Comparison of ENCODE assay signal across 19 cellular contexts in genomic region chr4:14831447-14831846, GRCh38.
"Had no signal": no experiment of that assay in that cellular context is flagged by ENCODE, and none has a peak within 500 bp of the region (broad histone marks: within the 10 kb centered on the region; RNA-seq: fewer than 3 reads in every experiment).

No MANE protein-coding gene starts in this region.

- H3K4me3 Mint-ChIP-seq: activated CD4-positive, alpha-beta T cell treated with anti-CD3 and anti-CD28 coated beads, Interleukin-2, amount 10 ng/mL, durations not matched to agents 24 days and 14 days; activated naive CD8-positive, alpha-beta T cell; activated T-cell treated with anti-CD3 and anti-CD28 coated beads, Interleukin-2, amount 50 U/mL, for 72 hours; central memory CD8-positive, alpha-beta T cell; memory B cell; natural killer cell treated with Interleukin-12 subunit alpha and Interleukin-12 subunit beta and Interleukin-15 and Interleukin-18, amount 100 ng/mL, for 72 hours; stimulated activated naive B cell treated with anti-CD40 and anti-IgM and Interleukin-4, amounts not matched to agents 10 μg/mL and 1 μg/mL and 100 μg/mL, for 72 hours; T-helper 1 cell treated with Interleukin-12 subunit alpha and Interleukin-12 subunit beta and Interleukin-4 antibody, amounts not matched to agents 30 μg/mL and 1 μg/mL, for 36 hours; WTC11 had no signal

- H3K9me3 ChIP-seq: heart right ventricle, transverse colon had no signal

- H3K36me3 Mint-ChIP-seq: activated naive CD8-positive, alpha-beta T cell; memory B cell; natural killer cell treated with Interleukin-12 subunit alpha and Interleukin-12 subunit beta and Interleukin-15 and Interleukin-18, amount 100 ng/mL, for 72 hours; stimulated activated naive B cell treated with anti-CD40 and anti-IgM and Interleukin-4, amounts not matched to agents 10 μg/mL and 1 μg/mL and 100 μg/mL, for 72 hours; WTC11 had no signal

- H3K4me3 ChIP-seq: heart right ventricle, transverse colon had no signal

- ATAC-seq: activated T-cell treated with anti-CD3 and anti-CD28 coated beads, Interleukin-2, amount 50 U/mL, for 72 hours; heart right ventricle; left lobe of liver; stimulated activated naive B cell treated with anti-CD40 and anti-IgM and Interleukin-4, amounts not matched to agents 10 μg/mL and 1 μg/mL and 100 μg/mL, for 72 hours; WTC11 had no signal

- H3K4me1 Mint-ChIP-seq: central memory CD8-positive, alpha-beta T cell; memory B cell; WTC11 had no signal

- H3K9me3 Mint-ChIP-seq: activated T-cell treated with anti-CD3 and anti-CD28 coated beads, Interleukin-2, amount 50 U/mL, for 72 hours; central memory CD8-positive, alpha-beta T cell; memory B cell; natural killer cell treated with Interleukin-12 subunit alpha and Interleukin-12 subunit beta and Interleukin-15 and Interleukin-18, amount 100 ng/mL, for 72 hours; T-helper 1 cell treated with Interleukin-12 subunit alpha and Interleukin-12 subunit beta and Interleukin-4 antibody, amounts not matched to agents 30 μg/mL and 1 μg/mL, for 36 hours had no signal

- H3K36me3 ChIP-seq: heart right ventricle, transverse colon had no signal

- H3K27ac Mint-ChIP-seq: activated CD4-positive, alpha-beta T cell treated with anti-CD3 and anti-CD28 coated beads, Interleukin-2, amount 10 ng/mL, durations not matched to agents 24 days and 14 days; activated naive CD8-positive, alpha-beta T cell; activated T-cell treated with anti-CD3 and anti-CD28 coated beads, Interleukin-2, amount 50 U/mL, for 72 hours; memory B cell; stimulated activated naive B cell treated with anti-CD40 and anti-IgM and Interleukin-4, amounts not matched to agents 10 μg/mL and 1 μg/mL and 100 μg/mL, for 72 hours; T-helper 1 cell treated with Interleukin-12 subunit alpha and Interleukin-12 subunit beta and Interleukin-4 antibody, amounts not matched to agents 30 μg/mL and 1 μg/mL, for 36 hours; WTC11 had no signal

- H3K27me3 ChIP-seq: heart right ventricle, transverse colon had no signal

- H3K27me3 Mint-ChIP-seq: activated CD4-positive, alpha-beta T cell treated with anti-CD3 and anti-CD28 coated beads, Interleukin-2, amount 10 ng/mL, durations not matched to agents 24 days and 14 days; natural killer cell treated with Interleukin-12 subunit alpha and Interleukin-12 subunit beta and Interleukin-15 and Interleukin-18, amount 100 ng/mL, for 72 hours had no signal

- DNase-seq: activated CD4-positive, alpha-beta T cell treated with anti-CD3 and anti-CD28 coated beads, Interleukin-2, amount 10 ng/mL, durations not matched to agents 24 days and 14 days; activated CD8-positive, alpha-beta memory T cell treated with anti-CD3 and anti-CD28 coated beads, Interleukin-2, amount 50 U/mL, for 48 hours; activated gamma-delta T cell treated with Interleukin-2 at 50 U/mL for 16 hours; activated T-cell treated with anti-CD3 and anti-CD28 coated beads, Interleukin-2, amount 50 U/mL, for 72 hours; amniotic stem cell; cortex of kidney; effector CD4-positive, alpha-beta T cell; heart right ventricle; posterior cingulate gyrus; stimulated activated CD4-positive, alpha-beta T cell treated with anti-CD3 and anti-CD28 coated beads, Interleukin-2, amount 100 ng/mL, for 48 hours; stimulated activated naive B cell treated with anti-CD40 and anti-IgM and Interleukin-4, amounts not matched to agents 10 μg/mL and 1 μg/mL and 100 μg/mL, for 72 hours; transverse colon had no signal

- H3K27ac ChIP-seq: heart right ventricle, transverse colon had no signal
